8 cellular contexts compared by ENCODE assay signal in the genomic region with DNA sequence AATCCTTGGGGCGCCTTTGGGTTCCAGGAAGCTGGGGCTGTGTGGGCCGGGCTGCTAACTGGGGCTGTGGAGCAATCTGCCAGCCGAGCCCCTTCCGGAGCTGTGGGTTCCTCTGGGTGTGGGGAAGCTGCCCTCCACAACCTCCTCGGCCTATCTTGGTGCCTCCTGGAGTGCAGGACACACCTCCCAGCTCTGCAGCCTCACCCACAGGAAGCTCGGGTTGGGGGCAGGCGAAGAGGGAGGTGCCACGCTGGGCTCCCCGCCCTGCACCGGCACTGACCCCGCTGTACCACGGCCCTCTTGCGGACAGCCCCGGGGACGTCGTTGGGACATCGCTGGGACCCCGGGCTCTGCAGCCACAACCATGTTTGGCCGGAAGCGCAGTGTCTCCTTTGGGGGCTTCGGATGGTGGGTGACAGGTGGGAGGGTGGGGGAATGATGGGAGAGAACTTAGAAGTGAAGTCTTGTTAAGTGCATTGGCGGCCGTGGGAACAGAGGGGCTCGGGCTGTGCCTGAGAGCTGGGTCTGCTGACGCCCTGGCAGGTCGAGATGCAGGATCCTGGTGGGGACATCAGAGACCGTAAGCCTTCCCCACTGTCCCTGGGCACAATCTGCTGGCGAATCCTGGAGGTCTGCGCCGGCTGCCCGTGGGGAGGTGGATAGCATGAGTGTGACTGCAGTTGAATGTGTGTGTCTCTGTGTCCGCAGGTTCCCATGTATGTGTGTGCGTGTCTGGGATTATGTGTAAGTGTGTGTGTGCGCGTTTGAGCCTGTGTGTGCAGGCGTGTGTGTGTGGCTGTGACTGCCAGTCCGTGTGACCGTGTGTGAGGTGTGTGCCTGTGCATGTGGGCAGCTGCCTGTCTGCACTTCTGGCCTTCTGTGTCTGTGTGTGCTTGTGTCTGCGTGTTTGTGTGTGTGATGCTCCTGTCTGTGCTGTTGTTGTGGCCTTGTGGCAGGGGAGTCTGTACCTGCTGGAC. TPM values are rescaled to one million over a fixed set of nuclear protein-coding genes. Genes with fewer than 3 reads are reported as not detected.
DNase-seq lines count a peak whose midpoint lies in the region; ATAC-seq and TF ChIP-seq lines count a peak whose summit lies in the region.

A gene (plus strand): TSS at position 275 of the 977 bp plus-strand sequence. CDS start 90 bp downstream, at position 365.

- WGBS in prostate gland: 69% methylated on average over 27 of the region's 39 CpGs

- ATAC-seq in effector memory CD8-positive, alpha-beta T cell (replicated peaks): peak; percentile 78
- no peak for ATAC-seq in HG02885 (IDR thresholded peaks at IDR 0.05; ENCODE audit: poor library complexity, unreplicated experiment)

- DNase-seq in HFFc6 (no peak), prostate gland (ENCODE audit: low spot score) (no peak), HuH-7.5 (ENCODE audit: low spot score) (no peak), RKO (ENCODE audit: low spot score) (no peak), cerebellar cortex (ENCODE audit: low spot score) (no peak)
- peak; percentile 63 for DNase-seq in activated CD4-positive, alpha-beta T cell treated with anti-CD3 and anti-CD28 coated beads for 48 hours
- DNase-seq in effector memory CD8-positive, alpha-beta T cell: peak; percentile 75 to 81 (median 81)

- no peaks in the 10 kb centered on the region for H3K4me1 ChIP-seq in prostate gland (replicated peaks)

- TF ChIP-seq CTCF in HFFc6 (IDR thresholded peaks at IDR 0.05) (no peak), prostate gland (IDR thresholded peaks at IDR 0.05) (no peak)

- H3K27ac Mint-ChIP-seq in HFFc6: no peak within 1 kb of the TSS
- peak within 1 kb of the TSS; percentile 86 to 90 for H3K27ac Mint-ChIP-seq in effector memory CD8-positive, alpha-beta T cell

- H3K27me3 ChIP-seq in prostate gland (replicated peaks; ENCODE audit: insufficient read depth): peaks cover 4% of the 10 kb centered on the region

- no peaks in the 10 kb centered on the region for H3K9me3 ChIP-seq in prostate gland

- intact Hi-C loops in prostate gland (cut with DNase I): no loop called here

- no peak within 1 kb of the TSS for H3K4me3 ChIP-seq in prostate gland

- no peak within 1 kb of the TSS for H3K27ac ChIP-seq in prostate gland

- no peaks in the 10 kb centered on the region for H3K36me3 ChIP-seq in prostate gland

- no peaks in the 10 kb centered on the region for H3K4me1 Mint-ChIP-seq in HFFc6 (ENCODE audit: low read depth)
- H3K4me1 Mint-ChIP-seq in effector memory CD8-positive, alpha-beta T cell (ENCODE audit: low read depth in 2 of 2): peaks cover 84% of the 10 kb centered on the region in 2 donors

- H3K4me3 Mint-ChIP-seq in HFFc6: no peak within 1 kb of the TSS
- H3K4me3 Mint-ChIP-seq in effector memory CD8-positive, alpha-beta T cell: peak within 1 kb of the TSS; percentile 98 to 99

- no peaks in the 10 kb centered on the region for H3K9me3 Mint-ChIP-seq in HFFc6
- no peaks in the 10 kb centered on the region for H3K9me3 Mint-ChIP-seq in effector memory CD8-positive, alpha-beta T cell

- TF ChIP-seq POLR2A in prostate gland (IDR thresholded peaks at IDR 0.05): no peak

- no peaks in the 10 kb centered on the region for H3K36me3 Mint-ChIP-seq in HFFc6 (ENCODE audit: low read depth)
- H3K36me3 Mint-ChIP-seq in effector memory CD8-positive, alpha-beta T cell (ENCODE audit: insufficient read depth): peaks cover 59% of the 10 kb centered on the region

- peaks cover 52% of the 10 kb centered on the region for H3K27me3 Mint-ChIP-seq in HFFc6 (ENCODE audit: insufficient read depth)
- H3K27me3 Mint-ChIP-seq in effector memory CD8-positive, alpha-beta T cell: no peaks in the 10 kb centered on the region

RNA-seq across cellular contexts. Expression of the gene that starts here (rescaled TPM):
- total RNA-seq in HFFc6 (2021; fragmentation: NEBNext Ultra II Directional; extraction: Animal tissue kit (Norgen Biotek cat#: 25700)): 10 to 100 TPM in 5 of 6 experiments, 1 to 10 TPM in 1; 7.9 to 27.4 (median 23.9) TPM
- 10 to 100 TPM; 28.9 to 48.3 TPM for total RNA-seq in prostate gland

Comparison
In these comparisons a context has a peak if more than half of its experiments do, and no peak if none do; other contexts are left out.
1. DNase-seq: peak in activated CD4-positive, alpha-beta T cell treated with anti-CD3 and anti-CD28 coated beads for 48 hours (single experiment) and effector memory CD8-positive, alpha-beta T cell (3 of 3); none in HFFc6 (single experiment), prostate gland (single experiment), HuH-7.5 (single experiment), RKO (single experiment) and cerebellar cortex (single experiment).